29 cellular contexts compared by ENCODE assay signal in genomic region chr18:26689226-26689913, GRCh38.
"Had no signal": no experiment of that assay in that cellular context is flagged by ENCODE, and none has a peak within 500 bp of the region (broad histone marks: within the 10 kb centered on the region; RNA-seq: fewer than 3 reads in every experiment).

No MANE protein-coding gene starts in this region.

- H3K4me3 ChIP-seq: colonic mucosa, heart right ventricle, left lung, prostate gland, right atrium auricular region, sigmoid colon, stomach, testis, tibial artery had no signal

- ATAC-seq: esophagus mucosa; foreskin keratinocyte; heart right ventricle; left cardiac atrium; left lung; naive thymus-derived CD4-positive, alpha-beta T cell; stimulated activated effector memory CD8-positive, alpha-beta T cell treated with anti-CD3 and anti-CD28 coated beads, Interleukin-12 subunit alpha, Interleukin-12 subunit beta, amount 100 ng/mL, for 72 hours had no signal

- H3K27me3 ChIP-seq: colonic mucosa, foreskin keratinocyte, heart right ventricle, left lung, right atrium auricular region, sigmoid colon, stomach, testis, tibial artery had no signal

- H3K9me3 ChIP-seq: colonic mucosa, prostate gland, right atrium auricular region, sigmoid colon, testis, tibial artery had no signal

- H3K36me3 Mint-ChIP-seq: stimulated activated effector memory CD8-positive, alpha-beta T cell treated with anti-CD3 and anti-CD28 coated beads, Interleukin-12 subunit alpha, Interleukin-12 subunit beta, amount 100 ng/mL, for 72 hours; type B pancreatic cell had no signal

- H3K4me1 Mint-ChIP-seq: naive thymus-derived CD4-positive, alpha-beta T cell; stimulated activated effector memory CD8-positive, alpha-beta T cell treated with anti-CD3 and anti-CD28 coated beads, Interleukin-12 subunit alpha, Interleukin-12 subunit beta, amount 100 ng/mL, for 72 hours had no signal

- H3K4me3 Mint-ChIP-seq: dendritic cell treated with granulocyte-macrophage colony-stimulating factor and Interleukin-4, amounts not matched to agents 40 ng/mL and 50 ng/mL, for 4 days; endodermal cell; naive thymus-derived CD4-positive, alpha-beta T cell; stimulated activated effector memory CD8-positive, alpha-beta T cell treated with anti-CD3 and anti-CD28 coated beads, Interleukin-12 subunit alpha, Interleukin-12 subunit beta, amount 100 ng/mL, for 72 hours; type B pancreatic cell had no signal

- H3K4me1 ChIP-seq: colonic mucosa, foreskin keratinocyte, left lung, prostate gland, right atrium auricular region, sigmoid colon, stomach, testis had no signal

- H3K9me3 Mint-ChIP-seq: stimulated activated effector memory CD8-positive, alpha-beta T cell treated with anti-CD3 and anti-CD28 coated beads, Interleukin-12 subunit alpha, Interleukin-12 subunit beta, amount 100 ng/mL, for 72 hours had no signal

- DNase-seq: colonic mucosa; effector CD8-positive, alpha-beta T cell; endodermal cell; foreskin keratinocyte; glutamatergic neuron; heart right ventricle; hippocampal formation; left cardiac atrium; left lung; mesenchymal stem cell; midbrain; naive thymus-derived CD4-positive, alpha-beta T cell; nucleus accumbens; sigmoid colon; stimulated activated CD4-positive, alpha-beta T cell treated with anti-CD3 and anti-CD28 coated beads, Interleukin-2, amount 100 ng/mL, for 24 hours; stimulated activated CD4-positive, alpha-beta T cell treated with anti-CD3 and anti-CD28 coated beads, Interleukin-4, amount 100 ng/mL, for 24 hours; stimulated activated naive CD4-positive, alpha-beta T cell treated with Interleukin-2 at 50 U/mL for 16 hours; stomach; testis; tibial artery had no signal

- FAIRE-seq: islet of Langerhans, urothelium cell line had no signal

- H3K27ac ChIP-seq: colonic mucosa, epithelial cell of prostate, foreskin keratinocyte, heart right ventricle, left lung, right atrium auricular region, sigmoid colon, stomach, testis, tibial artery had no signal

- H3K27ac Mint-ChIP-seq: dendritic cell treated with granulocyte-macrophage colony-stimulating factor and Interleukin-4, amounts not matched to agents 40 ng/mL and 50 ng/mL, for 4 days; endodermal cell; naive thymus-derived CD4-positive, alpha-beta T cell; stimulated activated effector memory CD8-positive, alpha-beta T cell treated with anti-CD3 and anti-CD28 coated beads, Interleukin-12 subunit alpha, Interleukin-12 subunit beta, amount 100 ng/mL, for 72 hours; type B pancreatic cell had no signal

- H3K36me3 ChIP-seq: colonic mucosa, heart right ventricle, left lung, prostate gland, right atrium auricular region, sigmoid colon, stomach, tibial artery had no signal

- H3K27me3 Mint-ChIP-seq: dendritic cell treated with granulocyte-macrophage colony-stimulating factor and Interleukin-4, amounts not matched to agents 40 ng/mL and 50 ng/mL, for 4 days; type B pancreatic cell had no signal
